Comparison of ENCODE assay signal across 18 cellular contexts in genomic region chr12:89528434-89528833, GRCh38. TPM values are rescaled to one million over a fixed set of nuclear protein-coding genes. Genes with fewer than 3 reads are reported as not detected.
DNase-seq lines count a peak whose midpoint lies in the region; ATAC-seq lines count a peak whose summit lies in the region.
"Had no signal": no experiment of that assay in that cellular context is flagged by ENCODE, and none has a peak within 500 bp of the region (broad histone marks: within the 10 kb centered on the region; RNA-seq: fewer than 3 reads in every experiment).

No MANE protein-coding gene starts in this region.

- no peak for DNase-seq in activated CD8-positive, alpha-beta memory T cell treated with anti-CD3 and anti-CD28 coated beads, Interleukin-2, amount 10 ng/mL, durations not matched to agents 7 days and 5 days
- no peak for DNase-seq in activated CD8-positive, alpha-beta memory T cell treated with anti-CD3 and anti-CD28 coated beads, Interleukin-2, amount 50 U/mL, for 48 hours
- DNase-seq in GF-D8 (lab: John Stamatoyannopoulos, UW): peak; percentile 23
- peak; percentile 74 for DNase-seq in OCI-M1 (lab: John Stamatoyannopoulos, UW)
- peak; percentile 25 for DNase-seq in islet precursor cell
- DNase-seq in activated CD4-positive, alpha-beta T cell treated with anti-CD3 and anti-CD28 coated beads for 1 hour: no peak
- DNase-seq: activated naive CD4-positive, alpha-beta T cell treated with anti-CD3 and anti-CD28 coated beads for 36 hours; activated T-cell treated with anti-CD3 and anti-CD28 coated beads, Interleukin-2, amount 50 U/mL, for 48 hours; heart right ventricle; left lung; naive thymus-derived CD4-positive, alpha-beta T cell; NCI-H187; NCI-H748 treated with DMSO at 0.1 percent for 48 hours; SHP77 treated with DMSO at 0.1 percent for 48 hours; T-helper 1 cell had no signal

- no peak for ATAC-seq in activated CD8-positive, alpha-beta memory T cell treated with anti-CD3 and anti-CD28 coated beads, Interleukin-2, amount 10 ng/mL, durations not matched to agents 7 days and 5 days
- ATAC-seq in HG03095 (IDR thresholded peaks at IDR 0.05; ENCODE audit: unreplicated experiment) (no peak), HG02884 (IDR thresholded peaks at IDR 0.05; ENCODE audit: unreplicated experiment) (no peak)
- ATAC-seq: A549; heart right ventricle; left lung; naive thymus-derived CD4-positive, alpha-beta T cell had no signal

- peaks cover 47% of the 10 kb centered on the region for H3K4me1 Mint-ChIP-seq in activated CD8-positive, alpha-beta memory T cell treated with anti-CD3 and anti-CD28 coated beads, Interleukin-2, amount 10 ng/mL, durations not matched to agents 7 days and 5 days

- no peak overlapping the region for H3K4me3 Mint-ChIP-seq in activated CD8-positive, alpha-beta memory T cell treated with anti-CD3 and anti-CD28 coated beads, Interleukin-2, amount 10 ng/mL, durations not matched to agents 7 days and 5 days
- H3K4me3 Mint-ChIP-seq: activated naive CD4-positive, alpha-beta T cell treated with anti-CD3 and anti-CD28 coated beads for 36 hours had no signal

- CTCF ChIA-PET in activated CD8-positive, alpha-beta memory T cell treated with anti-CD3 and anti-CD28 coated beads, Interleukin-2, amount 10 ng/mL, durations not matched to agents 7 days and 5 days (lab: Charles Lee): interaction anchor here (1.3 to 9.6 kb wide), 6 partner anchors 58 to 510 kb away, joined by 3 to 194 read pairs (median 12); no protein-coding TSS in a partner anchor

- no peaks in the 10 kb centered on the region for H3K27me3 Mint-ChIP-seq in activated CD8-positive, alpha-beta memory T cell treated with anti-CD3 and anti-CD28 coated beads, Interleukin-2, amount 10 ng/mL, durations not matched to agents 7 days and 5 days
- H3K27me3 Mint-ChIP-seq: naive thymus-derived CD4-positive, alpha-beta T cell had no signal

- H3K9me3 Mint-ChIP-seq in activated CD8-positive, alpha-beta memory T cell treated with anti-CD3 and anti-CD28 coated beads, Interleukin-2, amount 10 ng/mL, durations not matched to agents 7 days and 5 days (ENCODE audit: low read depth): no peaks in the 10 kb centered on the region
- H3K9me3 Mint-ChIP-seq: activated naive CD4-positive, alpha-beta T cell treated with anti-CD3 and anti-CD28 coated beads for 36 hours; naive thymus-derived CD4-positive, alpha-beta T cell had no signal

- H3K27ac Mint-ChIP-seq in activated CD8-positive, alpha-beta memory T cell treated with anti-CD3 and anti-CD28 coated beads, Interleukin-2, amount 10 ng/mL, durations not matched to agents 7 days and 5 days: peak overlapping the region; percentile 71
- H3K27ac Mint-ChIP-seq: activated naive CD4-positive, alpha-beta T cell treated with anti-CD3 and anti-CD28 coated beads for 36 hours had no signal

- peaks cover 18% of the 10 kb centered on the region for H3K36me3 Mint-ChIP-seq in activated CD8-positive, alpha-beta memory T cell treated with anti-CD3 and anti-CD28 coated beads, Interleukin-2, amount 10 ng/mL, durations not matched to agents 7 days and 5 days

RNA-seq across cellular contexts. Expression of gene POC1B, which starts 2.6 kb away (rescaled TPM):
- total RNA-seq in activated CD8-positive, alpha-beta memory T cell treated with anti-CD3 and anti-CD28 coated beads, Interleukin-2, amount 10 ng/mL, durations not matched to agents 7 days and 5 days: 10 to 100 TPM; 52.2 to 58.8 TPM

RNA-seq across cellular contexts. Expression of gene GALNT4, which starts 3.8 kb away (rescaled TPM):
- total RNA-seq in activated CD8-positive, alpha-beta memory T cell treated with anti-CD3 and anti-CD28 coated beads, Interleukin-2, amount 10 ng/mL, durations not matched to agents 7 days and 5 days: 10 to 100 TPM; 16.5 to 17.5 TPM

Comparison
In these comparisons a context has a peak if more than half of its experiments do, and no peak if none do; other contexts are left out.
1. DNase-seq: peak in GF-D8 (single experiment), OCI-M1 (single experiment) and islet precursor cell (single experiment); none in activated CD8-positive, alpha-beta memory T cell treated with anti-CD3 and anti-CD28 coated beads, Interleukin-2, amount 10 ng/mL, durations not matched to agents 7 days and 5 days (single experiment), activated CD8-positive, alpha-beta memory T cell treated with anti-CD3 and anti-CD28 coated beads, Interleukin-2, amount 50 U/mL, for 48 hours (single experiment) and activated CD4-positive, alpha-beta T cell treated with anti-CD3 and anti-CD28 coated beads for 1 hour (single experiment).